19 cellular contexts compared by ENCODE assay signal in genomic region chr4:8609824-8610350, GRCh38. TPM values are rescaled to one million over a fixed set of nuclear protein-coding genes. Genes with fewer than 3 reads are reported as not detected.
A peak's percentile ranks its signal among the peaks of the same experiment; 100 is the strongest.
DNase-seq lines count a peak whose midpoint lies in the region; ATAC-seq and TF ChIP-seq lines count a peak whose summit lies in the region.
"Had no signal": no experiment of that assay in that cellular context is flagged by ENCODE, and none has a peak within 500 bp of the region (broad histone marks: within the 10 kb centered on the region; RNA-seq: fewer than 3 reads in every experiment).

No MANE protein-coding gene starts in this region.

- H3K9me3 ChIP-seq in right cardiac atrium (ENCODE audit: control insufficient read depth, low read length) (no peaks in the 10 kb centered on the region), BLaER1 (no peaks in the 10 kb centered on the region), osteoblast (ENCODE audit: low read depth, low read length) (no peaks in the 10 kb centered on the region), adrenal gland (replicated peaks in 1 of 3) (no peaks in the 10 kb centered on the region)
- H3K9me3 ChIP-seq: HAP-1 had no signal

- H3K4me1 ChIP-seq in right cardiac atrium (ENCODE audit: control insufficient read depth, insufficient read depth, low read length) (no peaks in the 10 kb centered on the region), BLaER1 (peaks cover 96% of the 10 kb centered on the region), osteoblast (ENCODE audit: insufficient read depth, low read length) (no peaks in the 10 kb centered on the region), adrenal gland (replicated peaks in 1 of 2) (no peaks in the 10 kb centered on the region)
- H3K4me1 ChIP-seq: HAP-1 had no signal

- 69% methylated on average over 9 of the region's 9 CpGs for WGBS in right cardiac atrium
- 59 to 77% (median 72%) methylated on average over 9 of the region's 9 CpGs; no CpG with 5 or more reads in 1 of the 4 donors for WGBS in adrenal gland, 4 donors

- no peaks in the 10 kb centered on the region for H3K36me3 ChIP-seq in BLaER1
- H3K36me3 ChIP-seq in osteoblast (ENCODE audit: insufficient read depth, low read length), result peaks cover 9% of the 10 kb centered on the region
- no peaks in the 10 kb centered on the region for H3K36me3 ChIP-seq in adrenal gland (replicated peaks in 1 of 2)
- H3K36me3 ChIP-seq: HAP-1 had no signal

- H3K27me3 ChIP-seq in right cardiac atrium (ENCODE audit: control insufficient read depth, insufficient read depth) (no peaks in the 10 kb centered on the region), BLaER1 (peaks cover 8% of the 10 kb centered on the region; the same call in 1 of the 2 replicates), osteoblast (ENCODE audit: insufficient read depth, low read length) (no peaks in the 10 kb centered on the region), adrenal gland (no peaks in the 10 kb centered on the region)

- intact Hi-C loops in right cardiac atrium (cut with DNase I) (loop anchor here in 3 of 4 donors (10.0 kb wide), 1 partner anchor 305 kb away; no protein-coding TSS in a partner anchor), Right ventricle myocardium inferior (cut with DNase I) (no loop called here), adrenal gland (cut with DNase I) (loop anchor here (10.0 kb wide), 2 partner anchors 275 to 305 kb away; no protein-coding TSS in a partner anchor)

- peak in 2 of 3 donors; percentile 7 to 26 for DNase-seq in right cardiac atrium
- DNase-seq in Right ventricle myocardium inferior (ENCODE audit: missing footprints), result no peak
- peak; percentile 32 for DNase-seq in NCI-H69 (lab: John Stamatoyannopoulos, UW)
- DNase-seq in osteoblast (ENCODE audit: insufficient read length, low spot score, missing footprints), result peak; percentile 83
- no peak for DNase-seq in adrenal gland
- DNase-seq: C1 segment of cervical spinal cord; Calu3; CD4-positive, alpha-beta memory T cell; COR-L47; DMS79; EL; GDM1; GOT3; HFFc6 had no signal

- H4K20me1 ChIP-seq in BLaER1 (no peaks in the 10 kb centered on the region), osteoblast (ENCODE audit: insufficient read depth, low read length) (peaks cover 31% of the 10 kb centered on the region)

- H3K27ac ChIP-seq in right cardiac atrium (ENCODE audit: low read length) (no peak overlapping the region), BLaER1 (no peak overlapping the region), osteoblast (ENCODE audit: low read depth, low read length) (no peak overlapping the region), adrenal gland (no peak overlapping the region)

- TF ChIP-seq CTCF in osteoblast (IDR thresholded peaks at IDR 0.05; ENCODE audit: extremely low read depth, low read depth, low read length) (no peak), adrenal gland (IDR thresholded peaks at IDR 0.05) (no peak)

- H3K4me2 ChIP-seq in BLaER1 (peak overlapping the region; percentile 88), osteoblast (ENCODE audit: insufficient read depth, low read length) (no peak overlapping the region)

- ATAC-seq in right cardiac atrium (no peak), Right ventricle myocardium inferior (no peak), GM21723 (IDR thresholded peaks at IDR 0.05; ENCODE audit: unreplicated experiment) (no peak)
- ATAC-seq: GM12878 had no signal

- H3K4me3 ChIP-seq in right cardiac atrium (ENCODE audit: low read length) (no peak overlapping the region), BLaER1 (peak overlapping the region; percentile 38; the same call in 1 of the 2 replicates), osteoblast (ENCODE audit: insufficient read depth, low read length) (no peak overlapping the region), adrenal gland (no peak overlapping the region)
- H3K4me3 ChIP-seq: GM12878, HAP-1 had no signal

- no peak overlapping the region for H2AFZ ChIP-seq in osteoblast (ENCODE audit: low read length)

- TF ChIP-seq POLR2A in adrenal gland (IDR thresholded peaks at IDR 0.05), result no peak

- peak overlapping the region; percentile 9; the same call in 1 of the 2 replicates for H3K9ac ChIP-seq in BLaER1

- H3K79me2 ChIP-seq in osteoblast (ENCODE audit: insufficient read depth, low read length), result no peaks in the 10 kb centered on the region

RNA-seq across cellular contexts. Expression of gene CPZ, which starts 17.3 kb away (rescaled TPM):
- total RNA-seq in right cardiac atrium (1 to 10 TPM in 3 of 4 donors, under 1 TPM in 1; 0.34 to 1.3 (median 1.1) TPM), Right ventricle myocardium inferior (0.41 TPM), osteoblast (21.2 and 44.5 TPM in 2 replicates), adrenal gland (1 to 10 TPM in 7 of 8 donors, under 1 TPM in 1; 0.79 to 4.9 (median 4.0) TPM)
- polyA plus RNA-seq in right cardiac atrium (1.5 TPM), adrenal gland (1 to 10 TPM in 2 of 3 donors, under 1 TPM in 1; 0.53 to 6.4 (median 4.0) TPM)
- total RNA-seq: Calu3; CD4-positive, alpha-beta memory T cell; GM12878 had no signal
- polyA plus RNA-seq: CD4-positive, alpha-beta memory T cell; GM12878 had no signal

RNA-seq across cellular contexts. Expression of gene GPR78, which starts 29.7 kb away (rescaled TPM):
- total RNA-seq in right cardiac atrium, result under 1 TPM in 1 of 4 donors, not detected in 3; 0.12 TPM
- polyA plus RNA-seq in right cardiac atrium, result 0.09 TPM
- not detected for total RNA-seq in Right ventricle myocardium inferior
- 1.2 and 1.8 TPM in 2 replicates for total RNA-seq in osteoblast
- under 1 TPM in 1 of 8 donors, not detected in 7; 0.08 TPM for total RNA-seq in adrenal gland
- polyA plus RNA-seq in adrenal gland, result under 1 TPM in 2 of 3 donors, not detected in 1; 0.03 to 0.08 TPM
- total RNA-seq: A673; Calu3; CD4-positive, alpha-beta memory T cell; GM12878 had no signal
- polyA plus RNA-seq: CD4-positive, alpha-beta memory T cell had no signal

Comparison
In these comparisons a context has a peak if more than half of its experiments do, and no peak if none do; other contexts are left out.
1. DNase-seq: peak in right cardiac atrium (2 of 3), NCI-H69 (single experiment) and osteoblast (single experiment); none in Right ventricle myocardium inferior (single experiment) and adrenal gland (0 of 7).